Comparison of ENCODE assay signal across 12 cellular contexts in genomic region chr15:51936119-51936478, GRCh38. TPM values are rescaled to one million over a fixed set of nuclear protein-coding genes. Genes with fewer than 3 reads are reported as not detected.
DNase-seq lines count a peak whose midpoint lies in the region; ATAC-seq and TF ChIP-seq lines count a peak whose summit lies in the region.
"Had no signal": no experiment of that assay in that cellular context is flagged by ENCODE, and none has a peak within 500 bp of the region (broad histone marks: within the 10 kb centered on the region; RNA-seq: fewer than 3 reads in every experiment).

No MANE protein-coding gene starts in this region.

- CTCF ChIA-PET in T-cell (lab: Charles Lee), result interaction anchor here in 1 of 2 donors (0.5 kb wide), 1 partner anchor 826 kb away, joined by 3 read pairs; no protein-coding TSS in a partner anchor

- POLR2A ChIA-PET in T-cell (lab: Charles Lee), result no interaction called here

- no peak for TF ChIP-seq CTCF in GM10266 (IDR thresholded peaks at IDR 0.05; ENCODE audit: control insufficient read depth, insufficient read depth, low read depth, missing control alignments)

- peak overlapping the region; percentile 84 for H3K27ac Mint-ChIP-seq in activated T-cell treated with anti-CD3 and anti-CD28 coated beads, Interleukin-2, amount 50 U/mL, for 24 hours
- peak overlapping the region; percentile 55 for H3K27ac Mint-ChIP-seq in activated T-helper 17 cell treated with anti-CD3 and anti-CD28 coated beads, Interleukin-2, amount 50 U/mL, for 72 hours
- peak overlapping the region; percentile 12 to 79 for H3K27ac Mint-ChIP-seq in natural killer cell treated with Interleukin-12 subunit alpha and Interleukin-12 subunit beta and Interleukin-15 and Interleukin-18, amount 100 ng/mL, for 72 hours
- peak overlapping the region in 1 of 2 donors; percentile 68 for H3K27ac Mint-ChIP-seq in T-cell

- no peaks in the 10 kb centered on the region for H3K9me3 Mint-ChIP-seq in activated T-cell treated with anti-CD3 and anti-CD28 coated beads, Interleukin-2, amount 50 U/mL, for 24 hours
- H3K9me3 Mint-ChIP-seq in activated T-cell treated with anti-CD3 and anti-CD28 coated beads, Interleukin-2, amount 50 U/mL, for 4 hours, result no peaks in the 10 kb centered on the region
- no peaks in the 10 kb centered on the region for H3K9me3 Mint-ChIP-seq in activated T-helper 17 cell treated with anti-CD3 and anti-CD28 coated beads, Interleukin-2, amount 50 U/mL, for 72 hours
- no peaks in the 10 kb centered on the region for H3K9me3 Mint-ChIP-seq in natural killer cell treated with Interleukin-12 subunit alpha and Interleukin-12 subunit beta and Interleukin-15 and Interleukin-18, amount 100 ng/mL, for 72 hours
- no peaks in the 10 kb centered on the region for H3K9me3 Mint-ChIP-seq in T-cell

- H3K4me3 Mint-ChIP-seq in activated T-cell treated with anti-CD3 and anti-CD28 coated beads, Interleukin-2, amount 50 U/mL, for 24 hours, result no peak overlapping the region
- H3K4me3 Mint-ChIP-seq in activated T-cell treated with anti-CD3 and anti-CD28 coated beads, Interleukin-2, amount 50 U/mL, for 4 hours, result no peak overlapping the region
- no peak overlapping the region for H3K4me3 Mint-ChIP-seq in activated T-helper 17 cell treated with anti-CD3 and anti-CD28 coated beads, Interleukin-2, amount 50 U/mL, for 72 hours
- H3K4me3 Mint-ChIP-seq in natural killer cell treated with Interleukin-12 subunit alpha and Interleukin-12 subunit beta and Interleukin-15 and Interleukin-18, amount 100 ng/mL, for 72 hours, result no peak overlapping the region
- no peak overlapping the region for H3K4me3 Mint-ChIP-seq in T-cell

- no peak for ATAC-seq in activated T-cell treated with anti-CD3 and anti-CD28 coated beads, Interleukin-2, amount 50 U/mL, for 4 hours
- ATAC-seq in HG03280 (IDR thresholded peaks at IDR 0.05; ENCODE audit: unreplicated experiment) (peak; percentile 9), T-cell (replicated peaks in 1 of 4) (no peak)
- ATAC-seq in activated T-helper 17 cell treated with anti-CD3 and anti-CD28 coated beads, Interleukin-2, amount 50 U/mL, for 72 hours (replicated peaks), result no peak
- ATAC-seq in natural killer cell treated with Interleukin-12 subunit alpha and Interleukin-12 subunit beta and Interleukin-15 and Interleukin-18, amount 100 ng/mL, for 72 hours, result no peak

- H3K4me1 Mint-ChIP-seq in activated T-cell treated with anti-CD3 and anti-CD28 coated beads, Interleukin-2, amount 50 U/mL, for 24 hours (ENCODE audit: low read depth), result peaks cover 3% of the 10 kb centered on the region
- H3K4me1 Mint-ChIP-seq in activated T-cell treated with anti-CD3 and anti-CD28 coated beads, Interleukin-2, amount 50 U/mL, for 4 hours (ENCODE audit: low read depth), result peaks cover 2% of the 10 kb centered on the region
- H3K4me1 Mint-ChIP-seq in activated T-helper 17 cell treated with anti-CD3 and anti-CD28 coated beads, Interleukin-2, amount 50 U/mL, for 72 hours, result peaks cover 10% of the 10 kb centered on the region
- H3K4me1 Mint-ChIP-seq in natural killer cell treated with Interleukin-12 subunit alpha and Interleukin-12 subunit beta and Interleukin-15 and Interleukin-18, amount 100 ng/mL, for 72 hours (ENCODE audit: low read depth in 2 of 2), result peaks cover 8 to 9% of the 10 kb centered on the region in 2 donors
- H3K4me1 Mint-ChIP-seq in T-cell, result peaks cover 0 to 2% (median 0%) of the 10 kb centered on the region in 3 donors

- H3K27me3 Mint-ChIP-seq in activated T-cell treated with anti-CD3 and anti-CD28 coated beads, Interleukin-2, amount 50 U/mL, for 24 hours, result no peaks in the 10 kb centered on the region
- H3K27me3 Mint-ChIP-seq in activated T-cell treated with anti-CD3 and anti-CD28 coated beads, Interleukin-2, amount 50 U/mL, for 4 hours (ENCODE audit: low read depth), result no peaks in the 10 kb centered on the region
- no peaks in the 10 kb centered on the region for H3K27me3 Mint-ChIP-seq in activated T-helper 17 cell treated with anti-CD3 and anti-CD28 coated beads, Interleukin-2, amount 50 U/mL, for 72 hours
- no peaks in the 10 kb centered on the region for H3K27me3 Mint-ChIP-seq in natural killer cell treated with Interleukin-12 subunit alpha and Interleukin-12 subunit beta and Interleukin-15 and Interleukin-18, amount 100 ng/mL, for 72 hours
- no peaks in the 10 kb centered on the region for H3K27me3 Mint-ChIP-seq in T-cell

- H3K36me3 Mint-ChIP-seq in activated T-cell treated with anti-CD3 and anti-CD28 coated beads, Interleukin-2, amount 50 U/mL, for 24 hours (ENCODE audit: low read depth), result peaks cover 73% of the 10 kb centered on the region
- H3K36me3 Mint-ChIP-seq in activated T-cell treated with anti-CD3 and anti-CD28 coated beads, Interleukin-2, amount 50 U/mL, for 4 hours (ENCODE audit: insufficient read depth), result peaks cover 17% of the 10 kb centered on the region
- peaks cover 77% of the 10 kb centered on the region for H3K36me3 Mint-ChIP-seq in activated T-helper 17 cell treated with anti-CD3 and anti-CD28 coated beads, Interleukin-2, amount 50 U/mL, for 72 hours (ENCODE audit: low read depth)
- H3K36me3 Mint-ChIP-seq in natural killer cell treated with Interleukin-12 subunit alpha and Interleukin-12 subunit beta and Interleukin-15 and Interleukin-18, amount 100 ng/mL, for 72 hours, result peaks cover 10% of the 10 kb centered on the region
- H3K36me3 Mint-ChIP-seq in T-cell, result peaks cover 18% of the 10 kb centered on the region

- DNase-seq in activated T-cell treated with anti-CD3 and anti-CD28 coated beads, Interleukin-2, amount 50 U/mL, for 24 hours, result no peak
- DNase-seq in activated T-cell treated with anti-CD3 and anti-CD28 coated beads, Interleukin-2, amount 50 U/mL, for 4 hours, result no peak
- DNase-seq in natural killer cell treated with Interleukin-12 subunit alpha and Interleukin-12 subunit beta and Interleukin-15 and Interleukin-18, amount 100 ng/mL, for 72 hours (ENCODE audit: low spot score), result no peak
- DNase-seq in NCI-H446 (lab: John Stamatoyannopoulos, UW) (no peak), T-cell (no peak), GM10266 (ENCODE audit: extremely low spot score) (no peak)
- DNase-seq: activated effector memory CD4-positive, alpha-beta T cell treated with Interleukin-2 at 50 U/mL for 16 hours; cerebellar nuclear complex; DMS79; NCI-H2171 had no signal

RNA-seq across cellular contexts. Expression of gene LEO1, which starts 35.5 kb away (rescaled TPM):
- total RNA-seq in activated T-cell treated with anti-CD3 and anti-CD28 coated beads, Interleukin-2, amount 50 U/mL, for 4 hours, result 10 to 100 TPM; 30.7 to 32.6 (median 30.8) TPM
- 10 to 100 TPM; 22.7 to 31.7 TPM for total RNA-seq in activated T-helper 17 cell treated with anti-CD3 and anti-CD28 coated beads, Interleukin-2, amount 50 U/mL, for 72 hours
- 10 to 100 TPM; 29.6 to 31.6 TPM for total RNA-seq in natural killer cell treated with Interleukin-12 subunit alpha and Interleukin-12 subunit beta and Interleukin-15 and Interleukin-18, amount 100 ng/mL, for 72 hours
- total RNA-seq in T-cell, result 10 to 100 TPM in 4 of 5 donors, 1 to 10 TPM in 1; 8.6 to 20.2 (median 16.7) TPM
